ENCODE assay signal across 11 cellular contexts in the genomic region with DNA sequence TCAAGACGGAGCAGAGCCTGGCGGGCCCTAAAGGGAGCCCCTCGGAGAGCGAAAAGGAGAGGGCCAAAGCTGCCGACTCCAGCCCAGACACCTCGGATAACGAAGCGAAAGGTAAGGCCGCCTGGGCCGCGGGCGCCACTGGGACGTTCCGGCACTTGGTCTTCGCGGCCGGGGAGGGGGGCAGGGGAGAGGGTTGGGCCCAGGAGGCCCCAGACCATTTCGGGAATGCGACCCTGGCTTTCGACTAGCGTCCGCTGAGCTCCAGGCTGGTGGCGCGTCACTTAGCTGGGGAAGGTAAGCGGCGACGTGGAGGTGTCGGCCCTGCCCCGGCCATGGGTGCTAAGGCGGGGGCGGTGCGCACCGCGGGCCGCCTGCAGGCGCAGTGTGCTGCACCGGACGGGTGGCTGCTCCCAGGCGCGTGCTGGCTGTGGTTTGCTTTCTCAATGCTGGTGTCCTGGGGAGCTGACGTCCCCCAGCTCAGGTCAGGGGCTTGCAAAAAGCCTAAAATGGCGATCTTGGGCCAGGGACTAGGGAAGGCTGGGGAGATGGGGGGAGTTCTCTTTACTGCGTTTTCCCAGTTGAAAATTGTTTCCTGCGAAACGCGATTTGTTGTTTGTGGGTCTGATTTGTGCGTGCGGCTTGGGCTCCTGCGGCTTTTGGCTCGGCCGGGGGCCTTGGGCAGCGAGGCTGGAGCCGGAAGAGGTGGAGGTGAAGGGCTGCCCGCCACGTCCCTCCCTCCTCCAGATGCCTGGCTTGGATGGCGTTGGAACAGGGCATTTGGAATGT. TPM values are rescaled to one million over a fixed set of nuclear protein-coding genes. Genes with fewer than 3 reads are reported as not detected.
DNase-seq lines count a peak whose midpoint lies in the region; ATAC-seq lines count a peak whose summit lies in the region.
"Had no signal": no experiment of that assay in that cellular context is flagged by ENCODE, and none has a peak within 500 bp of the region (broad histone marks: within the 10 kb centered on the region; RNA-seq: fewer than 3 reads in every experiment).

No MANE protein-coding gene starts in this region.

- DNase-seq in NCI-H1417 (lab: John Stamatoyannopoulos, UW) (peak; percentile 67 to 75 (median 73)), NCI-H1417 treated with DMSO at 0.1 percent for 48 hours (lab: John Stamatoyannopoulos, UW) (no peak), RPMI7951 (ENCODE audit: low read depth) (peak; percentile 59), germinal center (ENCODE audit: low spot score) (peak; percentile 63), islet precursor cell (no peak)
- DNase-seq: right lobe of liver, uterus had no signal

- H3K4me3 ChIP-seq in skin epidermis = peak overlapping the region in 6 of 7 experiments; percentile 9 to 43 (median 38)
- H3K4me3 ChIP-seq: right lobe of liver had no signal

- H3K27ac ChIP-seq in skin epidermis = peak overlapping the region in 15 of 21 experiments; percentile 42 to 98 (median 73)
- H3K27ac ChIP-seq: right lobe of liver had no signal

- ATAC-seq in GM21360 (IDR thresholded peaks at IDR 0.05; ENCODE audit: unreplicated experiment) (no peak), HG03108 (IDR thresholded peaks at IDR 0.05; ENCODE audit: unreplicated experiment) (no peak)

RNA-seq across cellular contexts. Expression of a gene that starts 1.1 kb away (rescaled TPM):
- total RNA-seq in RPMI7951 (2014; rRNA removed; shearing (Covaris generic)) = 4.0 and 5.1 TPM in 2 replicates
- total RNA-seq: frontal cortex, right lobe of liver had no signal

RNA-seq across cellular contexts. Expression of a gene that starts 11.3 kb away (rescaled TPM):
- total RNA-seq in RPMI7951 (2014; rRNA removed; shearing (Covaris generic)) = not detected in 2 replicates
- total RNA-seq: frontal cortex, right lobe of liver had no signal

RNA-seq across cellular contexts. Expression of a gene that starts 13.2 kb away (rescaled TPM):
- 0.10 and 0.36 TPM in 2 replicates for total RNA-seq in RPMI7951 (2014; rRNA removed; shearing (Covaris generic))
- total RNA-seq: frontal cortex, right lobe of liver had no signal

RNA-seq across cellular contexts. Expression of a gene that starts 13.9 kb away (rescaled TPM):
- total RNA-seq in RPMI7951 (2014; rRNA removed; shearing (Covaris generic)) = 4.3 and 5.9 TPM in 2 replicates
- total RNA-seq: frontal cortex, right lobe of liver had no signal

RNA-seq across cellular contexts. Expression of a gene that starts 22.7 kb away (rescaled TPM):
- 0.88 and 1.8 TPM in 2 replicates for total RNA-seq in RPMI7951 (2014; rRNA removed; shearing (Covaris generic))
- total RNA-seq: frontal cortex, right lobe of liver had no signal

Comparison
In these comparisons a context has a peak if more than half of its experiments do, and no peak if none do; other contexts are left out.
1. DNase-seq: peak in NCI-H1417 (3 of 3), RPMI7951 (single experiment) and germinal center (single experiment); none in NCI-H1417 treated with DMSO at 0.1 percent for 48 hours (single experiment) and islet precursor cell (single experiment).